Comparison of ENCODE assay signal across 2 cellular contexts in the genomic region with DNA sequence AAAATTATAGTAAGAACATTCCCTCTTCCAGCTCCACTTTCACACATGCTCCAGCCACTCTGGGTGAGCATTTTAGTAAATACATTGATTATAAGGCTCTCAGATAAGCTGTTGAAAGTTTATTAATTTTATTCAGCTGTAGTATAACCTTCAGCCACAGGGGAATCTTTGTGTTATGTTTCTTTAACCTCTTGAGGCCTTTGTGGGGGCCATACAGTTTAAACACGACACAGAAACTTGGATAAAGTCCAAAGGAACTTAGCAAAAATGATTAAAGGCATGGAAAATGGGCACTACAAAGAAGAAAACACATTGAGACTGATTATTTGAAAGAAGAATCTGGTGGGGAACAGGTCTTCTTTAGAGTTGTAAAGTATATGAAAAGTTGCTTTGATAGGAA.
TF ChIP-seq lines count a peak whose summit lies in the region.

No MANE protein-coding gene starts in this region.

TF ChIP-seq in endothelial cell of umbilical vein, 7 proteins besides CTCF, POLR2A, EP300 and RAD21 (continued from another document):
- TF ChIP-seq, protein P1, sequence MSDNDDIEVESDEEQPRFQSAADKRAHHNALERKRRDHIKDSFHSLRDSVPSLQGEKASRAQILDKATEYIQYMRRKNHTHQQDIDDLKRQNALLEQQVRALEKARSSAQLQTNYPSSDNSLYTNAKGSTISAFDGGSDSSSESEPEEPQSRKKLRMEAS (IDR thresholded peaks at IDR 0.05; ENCODE audit: insufficient read depth, insufficient read length): no peak
- TF ChIP-seq JUN (IDR thresholded peaks at IDR 0.05; ENCODE audit: borderline replicate concordance, insufficient read depth, insufficient read length, low read depth): no peak
- TF ChIP-seq MYC (IDR thresholded peaks at IDR 0.05; ENCODE audit: low read depth, low read length): no peak
- no peak for TF ChIP-seq POLR2AphosphoS5 (IDR thresholded peaks at IDR 0.05; ENCODE audit: insufficient read depth, low read depth, low read length)
- TF ChIP-seq GATA2 (IDR thresholded peaks at IDR 0.05; ENCODE audit: insufficient read depth, insufficient read length, low read depth, low read length): no peak

TF ChIP-seq in HepG2, 621 proteins besides CTCF, POLR2A, EP300 and RAD21 (continued from another document):
- TF ChIP-seq DZIP1 (CRISPR knock-in tag; IDR thresholded peaks at IDR 0.05): no peak
- no peak for TF ChIP-seq ZNF282 (IDR thresholded peaks at IDR 0.05; ENCODE audit: partially characterized antibody)
- TF ChIP-seq ZNF224 (CRISPR knock-in tag; IDR thresholded peaks at IDR 0.05): no peak
- no peak for TF ChIP-seq ZNF687 (CRISPR knock-in tag; IDR thresholded peaks at IDR 0.05)
